ENCODE assay signal across 9 cellular contexts in the genomic region with DNA sequence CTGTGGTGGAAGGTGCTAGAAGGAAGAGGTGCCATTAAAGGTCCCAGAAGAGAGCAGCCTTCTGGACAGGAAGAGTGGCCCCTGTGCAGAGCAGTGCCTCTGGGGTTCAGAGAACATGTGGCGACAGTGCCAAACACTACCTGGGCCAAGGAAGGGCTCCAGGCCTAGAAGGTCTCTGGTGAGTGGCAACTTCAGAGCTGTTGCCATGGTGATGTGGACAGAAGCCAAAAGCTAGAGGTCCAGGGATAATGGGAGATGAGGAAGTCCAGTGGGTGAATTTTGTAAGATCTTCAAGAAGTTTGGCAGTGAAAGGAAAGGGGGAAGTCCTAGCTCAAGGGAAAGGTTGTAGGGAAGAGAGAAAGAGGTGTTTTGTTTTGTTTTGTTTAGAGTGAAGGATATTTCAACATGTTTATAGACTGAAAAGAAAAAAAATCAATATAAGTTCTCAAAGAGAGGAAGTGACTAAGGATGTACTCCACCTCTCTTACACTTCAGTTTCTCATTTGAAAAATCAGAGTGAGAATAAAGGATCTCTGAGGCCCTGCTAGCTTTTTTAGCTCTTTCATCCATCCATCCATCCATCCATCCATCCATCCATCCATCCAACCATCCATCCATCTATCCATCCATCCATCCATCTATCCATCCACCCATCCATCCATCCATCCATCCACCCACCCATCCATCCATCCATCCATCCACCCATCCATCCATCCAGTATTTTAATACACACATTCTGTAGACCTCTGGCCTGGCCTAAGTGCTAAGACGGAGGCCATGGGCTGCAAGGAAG.
DNase-seq lines count a peak whose midpoint lies in the region; ATAC-seq, FAIRE-seq and TF ChIP-seq lines count a peak whose summit lies in the region.
"Had no signal": no experiment of that assay in that cellular context is flagged by ENCODE, and none has a peak within 500 bp of the region (broad histone marks: within the 10 kb centered on the region; RNA-seq: fewer than 3 reads in every experiment).

No MANE protein-coding gene starts in this region.

- H3K27me3 ChIP-seq in BE2C (no peaks in the 10 kb centered on the region), RWPE2 (ENCODE audit: insufficient read depth, poor library complexity, severe bottlenecking) (no peaks in the 10 kb centered on the region)

- H3K9me3 ChIP-seq in BE2C = no peaks in the 10 kb centered on the region
- H3K9me3 ChIP-seq in RWPE2 (ENCODE audit: severe bottlenecking) = no peaks in the 10 kb centered on the region

- peak; percentile 11 for FAIRE-seq in GM19239 (lab: Jason Lieb, UNC)

- no peaks in the 10 kb centered on the region for H3K9me3 Mint-ChIP-seq in glutamatergic neuron (ENCODE audit: unreplicated experiment)

- peak; percentile 54 for ATAC-seq in RWPE2 (ENCODE audit: low read depth)
- ATAC-seq in HG02678 (IDR thresholded peaks at IDR 0.05; ENCODE audit: unreplicated experiment) = no peak
- ATAC-seq in GM21786 (IDR thresholded peaks at IDR 0.05; ENCODE audit: unreplicated experiment) = no peak

- no peak overlapping the region for H3K4me3 Mint-ChIP-seq in glutamatergic neuron (ENCODE audit: unreplicated experiment)

- H3K4me3 ChIP-seq in BE2C (ENCODE audit: low read depth, low read length) = no peak overlapping the region
- no peak overlapping the region for H3K4me3 ChIP-seq in RWPE2 (ENCODE audit: severe bottlenecking)
- no peak overlapping the region for H3K4me3 ChIP-seq in fibroblast of the aortic adventitia (ENCODE audit: low read depth, low read length)

- DNase-seq in BE2C (peak; percentile 64), GM19239 (ENCODE audit: insufficient read length, low spot score) (no peak), RWPE2 (ENCODE audit: low spot score) (no peak), fibroblast of the aortic adventitia (ENCODE audit: low read depth) (peak; percentile 80), glutamatergic neuron (no peak), superior temporal gyrus (ENCODE audit: extremely low spot score) (no peak)
- DNase-seq: activated CD8-positive, alpha-beta memory T cell treated with anti-CD3 and anti-CD28 coated beads for 24 hours had no signal

- H3K4me1 ChIP-seq in BE2C (peaks cover 8% of the 10 kb centered on the region), RWPE2 (ENCODE audit: insufficient read depth, poor library complexity, severe bottlenecking) (peaks cover 19% of the 10 kb centered on the region)

- no peak for TF ChIP-seq CTCF in BE2C (IDR thresholded peaks at IDR 0.05; ENCODE audit: low read depth, low read length)
- TF ChIP-seq CTCF in RWPE2 (IDR thresholded peaks at IDR 0.05; ENCODE audit: poor library complexity, severe bottlenecking) = no peak
- TF ChIP-seq CTCF in fibroblast of the aortic adventitia (IDR thresholded peaks at IDR 0.05; ENCODE audit: insufficient read depth, low read length) = no peak
- TF ChIP-seq CTCF in glutamatergic neuron (IDR thresholded peaks at IDR 0.05; ENCODE audit: partially characterized antibody, unreplicated experiment) = no peak

- no peak overlapping the region for H3K27ac Mint-ChIP-seq in glutamatergic neuron (ENCODE audit: unreplicated experiment)

- H3K36me3 ChIP-seq in BE2C (no peaks in the 10 kb centered on the region), RWPE2 (ENCODE audit: low read depth) (no peaks in the 10 kb centered on the region)

- peak overlapping the region; percentile 29 for H3K27ac ChIP-seq in RWPE2 (ENCODE audit: poor library complexity, severe bottlenecking)

- H3K36me3 Mint-ChIP-seq in glutamatergic neuron (ENCODE audit: unreplicated experiment) = peaks cover 5% of the 10 kb centered on the region

- H3K27me3 Mint-ChIP-seq in glutamatergic neuron (ENCODE audit: unreplicated experiment) = peaks cover 4% of the 10 kb centered on the region

- H3K4me1 Mint-ChIP-seq in glutamatergic neuron (ENCODE audit: low read depth, unreplicated experiment) = no peaks in the 10 kb centered on the region

Comparison
In these comparisons a context has a peak if more than half of its experiments do, and no peak if none do; other contexts are left out.
1. DNase-seq: peak in BE2C (single experiment) and fibroblast of the aortic adventitia (single experiment); none in GM19239 (single experiment), RWPE2 (single experiment), glutamatergic neuron (single experiment) and superior temporal gyrus (single experiment).